In the genomic region with DNA sequence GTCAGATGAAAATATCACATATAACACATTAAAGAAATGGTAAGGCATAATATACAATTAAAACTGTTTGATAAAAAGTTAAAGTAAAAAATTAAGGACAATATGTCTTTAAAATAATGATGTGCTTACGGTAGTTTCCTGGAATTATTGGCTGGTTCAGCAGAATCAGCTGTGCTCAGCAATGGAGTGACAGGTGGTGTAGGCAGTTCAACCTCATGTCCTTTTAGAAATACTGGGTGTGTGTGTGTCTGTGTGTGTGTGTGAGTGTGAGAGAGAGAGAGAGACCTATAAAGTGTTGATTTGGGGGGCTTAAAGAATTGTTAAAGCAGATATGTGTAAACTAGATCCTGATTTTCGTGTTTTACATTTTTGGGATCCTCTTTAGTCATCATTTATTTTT, we compare ENCODE assay signal across 21 cellular contexts.
"Had no signal": no experiment of that assay in that cellular context is flagged by ENCODE, and none has a peak within 500 bp of the region (broad histone marks: within the 10 kb centered on the region; RNA-seq: fewer than 3 reads in every experiment).

No MANE protein-coding gene starts in this region.

- H3K36me3 Mint-ChIP-seq: natural killer cell, type B pancreatic cell had no signal

- H3K4me3 ChIP-seq: heart left ventricle, mucosa of descending colon, neural progenitor cell, ovary, right atrium auricular region, sigmoid colon, uterus had no signal

- ATAC-seq: foreskin keratinocyte, heart left ventricle, mucosa of descending colon, natural killer cell had no signal

- H3K27ac Mint-ChIP-seq: endodermal cell, natural killer cell, neural progenitor cell, type B pancreatic cell had no signal

- H3K9me3 Mint-ChIP-seq: type B pancreatic cell had no signal

- DNase-seq: dermis blood vessel endothelial cell; endodermal cell; erythroblast; foreskin keratinocyte; heart left ventricle; hippocampal formation; kidney glomerular epithelial cell; mammary epithelial cell; mucosa of descending colon; natural killer cell; nucleus accumbens; ovary; sigmoid colon; small intestine; stimulated activated CD4-positive, alpha-beta T cell treated with anti-CD3 and anti-CD28 coated beads, Interleukin-12 subunit alpha, Interleukin-12 subunit beta, amount 100 ng/mL, for 4 hours; stimulated activated naive CD4-positive, alpha-beta T cell treated with Interleukin-2 at 50 U/mL for 16 hours; uterus had no signal

- H3K27ac ChIP-seq: foreskin keratinocyte, heart left ventricle, neural progenitor cell, ovary, right atrium auricular region, sigmoid colon, uterus had no signal

- H3K9me3 ChIP-seq: heart left ventricle, mucosa of descending colon, ovary, right atrium auricular region, sigmoid colon, uterus had no signal

- H3K27me3 Mint-ChIP-seq: type B pancreatic cell had no signal

- H3K36me3 ChIP-seq: heart left ventricle, neural progenitor cell, ovary, sigmoid colon, uterus had no signal

- FAIRE-seq: endothelial cell of umbilical vein had no signal

- H3K4me1 ChIP-seq: foreskin keratinocyte, heart left ventricle, neural progenitor cell, right atrium auricular region, sigmoid colon, uterus had no signal

- H3K4me3 Mint-ChIP-seq: endodermal cell, natural killer cell, neural progenitor cell, type B pancreatic cell had no signal

- H3K4me1 Mint-ChIP-seq: neural progenitor cell had no signal

- H3K27me3 ChIP-seq: foreskin keratinocyte, heart left ventricle, neural progenitor cell, ovary, right atrium auricular region, sigmoid colon, uterus had no signal
